ENCODE assay signal across 12 cellular contexts in the genomic region with DNA sequence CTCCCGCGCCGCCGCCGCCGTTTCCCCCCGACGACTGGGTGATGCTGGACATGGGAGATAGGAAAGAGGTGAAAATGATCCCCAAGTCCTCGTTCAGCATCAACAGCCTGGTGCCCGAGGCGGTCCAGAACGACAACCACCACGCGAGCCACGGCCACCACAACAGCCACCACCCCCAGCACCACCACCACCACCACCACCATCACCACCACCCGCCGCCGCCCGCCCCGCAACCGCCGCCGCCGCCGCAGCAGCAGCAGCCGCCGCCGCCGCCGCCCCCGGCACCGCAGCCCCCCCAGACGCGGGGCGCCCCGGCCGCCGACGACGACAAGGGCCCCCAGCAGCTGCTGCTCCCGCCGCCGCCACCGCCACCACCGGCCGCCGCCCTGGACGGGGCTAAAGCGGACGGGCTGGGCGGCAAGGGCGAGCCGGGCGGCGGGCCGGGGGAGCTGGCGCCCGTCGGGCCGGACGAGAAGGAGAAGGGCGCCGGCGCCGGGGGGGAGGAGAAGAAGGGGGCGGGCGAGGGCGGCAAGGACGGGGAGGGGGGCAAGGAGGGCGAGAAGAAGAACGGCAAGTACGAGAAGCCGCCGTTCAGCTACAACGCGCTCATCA. TPM values are rescaled to one million over a fixed set of nuclear protein-coding genes. Genes with fewer than 3 reads are reported as not detected.
DNase-seq lines count a peak whose midpoint lies in the region; ATAC-seq and FAIRE-seq lines count a peak whose summit lies in the region.
"Had no signal": no experiment of that assay in that cellular context is flagged by ENCODE, and none has a peak within 500 bp of the region (broad histone marks: within the 10 kb centered on the region; RNA-seq: fewer than 3 reads in every experiment).

No MANE protein-coding gene starts in this region.

- no peak overlapping the region for H2BK12ac ChIP-seq in neuronal stem cell (ENCODE audit: low read length)

- H3K4me2 ChIP-seq in neuronal stem cell (ENCODE audit: insufficient read depth, low read length, poor library complexity, severe bottlenecking): peak overlapping the region; percentile 25

- peak overlapping the region in 1 of 2 donors; percentile 99 for H3K4me3 ChIP-seq in neuronal stem cell (ENCODE audit: low read length in 2 of 2)

- H2BK15ac ChIP-seq in neuronal stem cell (ENCODE audit: low read length): no peak overlapping the region

- H2AK5ac ChIP-seq in neuronal stem cell (ENCODE audit: low read depth, low read length): peak overlapping the region; percentile 99

- H4K91ac ChIP-seq in neuronal stem cell (ENCODE audit: low read depth, low read length, poor library complexity): no peak overlapping the region

- no peak for ATAC-seq in GM21515 (IDR thresholded peaks at IDR 0.05; ENCODE audit: unreplicated experiment)

- peak overlapping the region; percentile 99 for H3K27ac ChIP-seq in neuronal stem cell (replicated peaks; ENCODE audit: low read length)
- H3K27ac ChIP-seq: prostate gland, transverse colon had no signal

- peak overlapping the region; percentile 100 for H3K9ac ChIP-seq in neuronal stem cell (ENCODE audit: low read depth, low read length, poor library complexity)

- WGBS in neuronal stem cell (ENCODE audit: extremely low coverage in 2 of 2, insufficient read length in 2 of 2, insufficient replicate concordance in 1 of 2), 2 donors: no CpG with 5 or more reads among the region's 76 CpGs

- FAIRE-seq in HTR-8/SVneo (lab: Jason Lieb, UNC): peak; percentile 88

- peaks cover 0 to 3% of the 10 kb centered on the region in 2 donors for H3K4me1 ChIP-seq in neuronal stem cell (ENCODE audit: control insufficient read depth in 2 of 2, insufficient read depth in 1 of 2, low read depth in 1 of 2, low read length in 2 of 2)
- H3K4me1 ChIP-seq: prostate gland had no signal

- peaks cover 5% of the 10 kb centered on the region for H3K79me1 ChIP-seq in neuronal stem cell (ENCODE audit: low read depth, low read length)

- H2BK5ac ChIP-seq in neuronal stem cell (ENCODE audit: low read length): peak overlapping the region; percentile 98

- H3K14ac ChIP-seq in neuronal stem cell (ENCODE audit: low read length): peak overlapping the region; percentile 99

- peak overlapping the region; percentile 97 for H2BK120ac ChIP-seq in neuronal stem cell (ENCODE audit: low read depth, low read length)

- H2AFZ ChIP-seq in neuronal stem cell (ENCODE audit: low read length): peak overlapping the region; percentile 45

- H3K4ac ChIP-seq in neuronal stem cell (ENCODE audit: low read length): no peak overlapping the region

- H3K18ac ChIP-seq in neuronal stem cell (ENCODE audit: low read length): peak overlapping the region; percentile 99

- peak overlapping the region; percentile 65 for H4K8ac ChIP-seq in neuronal stem cell (ENCODE audit: low read depth, low read length)

- peaks cover 0 to 6% of the 10 kb centered on the region in 2 donors for H3K9me3 ChIP-seq in neuronal stem cell (replicated peaks in 1 of 2; ENCODE audit: control insufficient read depth in 2 of 2, insufficient read depth in 1 of 2, low read depth in 1 of 2, low read length in 2 of 2)
- H3K9me3 ChIP-seq: prostate gland, transverse colon had no signal

- no peak overlapping the region for H3K23ac ChIP-seq in neuronal stem cell (ENCODE audit: low read depth, low read length, poor library complexity)

- H3K27me3 ChIP-seq in neuronal stem cell (ENCODE audit: control insufficient read depth in 3 of 3, insufficient read depth in 3 of 3, low read depth in 1 of 3, low read length in 3 of 3): peaks cover 0 to 84% (median 3%) of the 10 kb centered on the region in 3 experiments

- DNase-seq in NCI-H748 (lab: John Stamatoyannopoulos, UW; ENCODE audit: unreplicated experiment): peak; percentile 56
- no peak for DNase-seq in NCI-H748 treated with DMSO at 0.1 percent for 48 hours (lab: John Stamatoyannopoulos, UW)
- no peak for DNase-seq in HTR-8/SVneo (ENCODE audit: insufficient read length, low spot score)
- DNase-seq in ecto neural progenitor cell (ENCODE audit: low spot score): peak; percentile 58
- DNase-seq in neuronal stem cell (ENCODE audit: low spot score): no peak
- no peak for DNase-seq in NCI-H524 treated with DMSO at 0.1 percent for 48 hours (lab: John Stamatoyannopoulos, UW)
- no peak for DNase-seq in UCSD-AML1 (lab: John Stamatoyannopoulos, UW; ENCODE audit: unreplicated experiment)
- DNase-seq: ACHN; activated CD4-positive, alpha-beta T cell treated with anti-CD3 and anti-CD28 coated beads for 4 hours; transverse colon had no signal

- peaks cover 0 to 10% of the 10 kb centered on the region in 2 donors for H3K36me3 ChIP-seq in neuronal stem cell (replicated peaks in 1 of 2; ENCODE audit: control insufficient read depth in 2 of 2, insufficient read depth in 2 of 2, low read length in 2 of 2)
- H3K36me3 ChIP-seq: prostate gland, transverse colon had no signal

RNA-seq across cellular contexts. Expression of a gene that starts 0.8 kb away (rescaled TPM):
- 189 TPM for polyA plus RNA-seq in neuronal stem cell (2013, experiment 1 of 2)
- 187 TPM for polyA plus RNA-seq in neuronal stem cell (2013, experiment 2 of 2)

Comparison
In these comparisons a context has a peak if more than half of its experiments do, and no peak if none do; other contexts are left out.
1. DNase-seq: peak in NCI-H748 (single experiment) and ecto neural progenitor cell (single experiment); none in NCI-H748 treated with DMSO at 0.1 percent for 48 hours (single experiment), HTR-8/SVneo (single experiment), neuronal stem cell (single experiment), NCI-H524 treated with DMSO at 0.1 percent for 48 hours (single experiment) and UCSD-AML1 (single experiment).